In the genomic region with DNA sequence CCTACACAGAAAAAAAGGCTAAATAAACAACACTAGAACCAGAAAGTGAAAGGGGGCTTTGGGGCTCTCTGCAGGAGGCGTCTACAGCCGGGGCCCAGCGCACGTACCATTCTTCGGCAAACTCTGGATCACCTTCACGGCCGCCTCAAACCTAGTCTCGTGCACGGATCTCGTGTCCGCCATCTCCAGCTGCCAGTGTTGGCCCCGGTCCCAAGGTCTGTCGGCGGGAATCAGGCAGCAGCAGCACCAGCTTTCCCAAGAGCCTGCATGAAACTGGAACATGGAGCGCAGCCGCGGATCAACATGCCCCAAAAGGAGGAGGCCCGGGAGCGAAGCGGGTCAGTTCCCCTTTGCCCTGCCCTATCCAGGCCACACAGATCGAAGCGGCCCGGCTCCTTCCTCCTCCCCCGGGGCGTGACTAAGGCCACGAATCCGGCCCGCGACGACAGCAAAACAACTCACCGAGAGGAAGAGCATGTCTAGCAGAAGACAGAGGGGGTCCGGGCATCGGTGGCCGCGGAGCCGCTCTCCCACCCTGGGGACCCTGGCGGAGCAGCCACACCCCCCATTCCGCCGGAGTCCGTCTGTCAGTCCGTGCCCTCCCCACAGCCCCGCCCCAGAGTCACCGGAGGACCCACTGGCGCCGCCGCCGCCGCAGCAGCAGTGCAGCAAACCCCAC, we compare ENCODE assay signal across 1 cellular context.
TF ChIP-seq lines count a peak whose summit lies in the region.

Gene ACBD5, minus strand, starts transcription at position 586 of the 679 bp plus-strand sequence. Its CDS starts 109 bp downstream, at position 477.

TF ChIP-seq in HepG2, 621 proteins besides CTCF, POLR2A, EP300 and RAD21 (continued from another document and continues in another):
- TF ChIP-seq ZNF318 (CRISPR knock-in tag; IDR thresholded peaks at IDR 0.05) (no peak), RXRB (CRISPR knock-in tag; IDR thresholded peaks at IDR 0.05; ENCODE audit: borderline replicate concordance) (peak; percentile 44; the same call in 1 of the 2 replicates), FIP1L1 (IDR thresholded peaks at IDR 0.05; ENCODE audit: borderline replicate concordance, insufficient read depth, low read depth, low read length) (no peak), ZNF776 (CRISPR knock-in tag; IDR thresholded peaks at IDR 0.05) (peak; percentile 59; the same call in 1 of the 2 replicates), MXD4 (CRISPR knock-in tag; IDR thresholded peaks at IDR 0.05) (peak; percentile 44), ZNF639 (CRISPR knock-in tag; conservative IDR thresholded peaks at IDR 0.05) (peak; percentile 73), SMAD9 (CRISPR knock-in tag; IDR thresholded peaks at IDR 0.05) (no peak), ZBTB21 (CRISPR knock-in tag; IDR thresholded peaks at IDR 0.05) (no peak), UBTF (CRISPR knock-in tag; IDR thresholded peaks at IDR 0.05) (peak; percentile 88), PRMT3 (CRISPR knock-in tag; IDR thresholded peaks at IDR 0.05; ENCODE audit: borderline replicate concordance, low read depth) (no peak), ZNF256 (CRISPR knock-in tag; conservative IDR thresholded peaks at IDR 0.05) (peak; percentile 54; the same call in 1 of the 2 replicates), HDAC1 (CRISPR knock-in tag; IDR thresholded peaks at IDR 0.05) (peak; percentile 77), ZNF441 (CRISPR knock-in tag; IDR thresholded peaks at IDR 0.05; ENCODE audit: borderline replicate concordance) (peak; percentile 75; the same call in 1 of the 2 replicates), FOXK2 (IDR thresholded peaks at IDR 0.05) (0 out of 2 replicates have a peak, but pooled peaks have one; percentile 24), ZSCAN21 (CRISPR knock-in tag; IDR thresholded peaks at IDR 0.05; ENCODE audit: borderline replicate concordance) (peak; percentile 78), KMT2B (CRISPR knock-in tag; IDR thresholded peaks at IDR 0.05) (peak; percentile 85), ZNF572 (CRISPR knock-in tag; IDR thresholded peaks at IDR 0.05) (0 out of 2 replicates have a peak, but pooled peaks have one; percentile 58), ZNF17 (CRISPR knock-in tag; IDR thresholded peaks at IDR 0.05) (no peak), ZNF781 (CRISPR knock-in tag; IDR thresholded peaks at IDR 0.05; ENCODE audit: borderline replicate concordance, not compliant biosample characterization) (peak; percentile 27), ZMYM3 (CRISPR knock-in tag; IDR thresholded peaks at IDR 0.05) (0 out of 2 replicates have a peak, but pooled peaks have one; percentile 28), ZNF878 (CRISPR knock-in tag; IDR thresholded peaks at IDR 0.05) (no peak), SRY (CRISPR knock-in tag; IDR thresholded peaks at IDR 0.05) (no peak), CEBPG (CRISPR knock-in tag; IDR thresholded peaks at IDR 0.05) (no peak), ZNF333 (CRISPR knock-in tag; IDR thresholded peaks at IDR 0.05; ENCODE audit: borderline replicate concordance) (peak; percentile 78; the same call in 1 of the 2 replicates), ZSCAN9 (CRISPR knock-in tag; IDR thresholded peaks at IDR 0.05; ENCODE audit: borderline replicate concordance) (no peak; the same call in 1 of the 2 replicates), ZNF891 (CRISPR knock-in tag; IDR thresholded peaks at IDR 0.05) (peak; percentile 63; the same call in 1 of the 2 replicates), SMAD3 (CRISPR knock-in tag; IDR thresholded peaks at IDR 0.05) (0 out of 2 replicates have a peak, but pooled peaks have one; percentile 26), RARA (CRISPR knock-in tag; IDR thresholded peaks at IDR 0.05) (0 out of 2 replicates have a peak, but pooled peaks have one; percentile 21), POLR2G (IDR thresholded peaks at IDR 0.05; ENCODE audit: low read depth, low read length) (peak; percentile 72; the same call in 1 of the 2 replicates)
- TF ChIP-seq, protein P1, sequence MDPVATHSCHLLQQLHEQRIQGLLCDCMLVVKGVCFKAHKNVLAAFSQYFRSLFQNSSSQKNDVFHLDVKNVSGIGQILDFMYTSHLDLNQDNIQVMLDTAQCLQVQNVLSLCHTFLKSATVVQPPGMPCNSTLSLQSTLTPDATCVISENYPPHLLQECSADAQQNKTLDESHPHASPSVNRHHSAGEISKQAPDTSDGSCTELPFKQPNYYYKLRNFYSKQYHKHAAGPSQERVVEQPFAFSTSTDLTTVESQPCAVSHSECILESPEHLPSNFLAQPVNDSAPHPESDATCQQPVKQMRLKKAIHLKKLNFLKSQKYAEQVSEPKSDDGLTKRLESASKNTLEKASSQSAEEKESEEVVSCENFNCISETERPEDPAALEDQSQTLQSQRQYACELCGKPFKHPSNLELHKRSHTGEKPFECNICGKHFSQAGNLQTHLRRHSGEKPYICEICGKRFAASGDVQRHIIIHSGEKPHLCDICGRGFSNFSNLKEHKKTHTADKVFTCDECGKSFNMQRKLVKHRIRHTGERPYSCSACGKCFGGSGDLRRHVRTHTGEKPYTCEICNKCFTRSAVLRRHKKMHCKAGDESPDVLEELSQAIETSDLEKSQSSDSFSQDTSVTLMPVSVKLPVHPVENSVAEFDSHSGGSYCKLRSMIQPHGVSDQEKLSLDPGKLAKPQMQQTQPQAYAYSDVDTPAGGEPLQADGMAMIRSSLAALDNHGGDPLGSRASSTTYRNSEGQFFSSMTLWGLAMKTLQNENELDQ (CRISPR knock-in tag; IDR thresholded peaks at IDR 0.05; ENCODE audit: borderline replicate concordance): no peak
- TF ChIP-seq, protein P2, sequence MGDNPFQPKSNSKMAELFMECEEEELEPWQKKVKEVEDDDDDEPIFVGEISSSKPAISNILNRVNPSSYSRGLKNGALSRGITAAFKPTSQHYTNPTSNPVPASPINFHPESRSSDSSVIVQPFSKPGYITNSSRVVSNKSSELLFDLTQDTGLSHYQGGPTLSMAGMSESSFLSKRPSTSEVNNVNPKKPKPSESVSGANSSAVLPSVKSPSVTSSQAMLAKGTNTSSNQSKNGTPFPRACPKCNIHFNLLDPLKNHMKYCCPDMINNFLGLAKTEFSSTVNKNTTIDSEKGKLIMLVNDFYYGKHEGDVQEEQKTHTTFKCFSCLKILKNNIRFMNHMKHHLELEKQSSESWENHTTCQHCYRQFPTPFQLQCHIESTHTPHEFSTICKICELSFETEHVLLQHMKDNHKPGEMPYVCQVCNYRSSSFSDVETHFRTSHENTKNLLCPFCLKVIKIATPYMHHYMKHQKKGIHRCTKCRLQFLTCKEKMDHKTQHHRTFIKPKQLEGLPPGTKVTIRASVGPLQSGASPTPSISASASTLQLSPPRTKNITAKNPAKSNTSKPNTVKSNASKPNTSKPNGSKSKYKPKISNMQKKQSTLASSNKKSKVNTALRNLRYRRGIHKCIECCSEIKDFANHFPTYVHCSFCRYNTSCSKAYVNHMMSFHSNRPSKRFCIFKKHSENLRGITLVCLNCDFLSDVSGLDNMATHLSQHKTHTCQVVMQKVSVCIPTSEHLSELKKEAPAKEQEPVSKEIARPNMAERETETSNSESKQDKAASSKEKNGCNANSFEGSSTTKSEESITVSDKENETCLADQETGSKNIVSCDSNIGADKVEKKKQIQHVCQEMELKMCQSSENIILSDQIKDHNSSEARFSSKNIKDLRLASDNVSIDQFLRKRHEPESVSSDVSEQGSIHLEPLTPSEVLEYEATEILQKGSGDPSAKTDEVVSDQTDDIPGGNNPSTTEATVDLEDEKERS (CRISPR knock-in tag; IDR thresholded peaks at IDR 0.05): 0 out of 2 replicates have a peak, but pooled peaks have one; percentile 18
- TF ChIP-seq, protein P3, sequence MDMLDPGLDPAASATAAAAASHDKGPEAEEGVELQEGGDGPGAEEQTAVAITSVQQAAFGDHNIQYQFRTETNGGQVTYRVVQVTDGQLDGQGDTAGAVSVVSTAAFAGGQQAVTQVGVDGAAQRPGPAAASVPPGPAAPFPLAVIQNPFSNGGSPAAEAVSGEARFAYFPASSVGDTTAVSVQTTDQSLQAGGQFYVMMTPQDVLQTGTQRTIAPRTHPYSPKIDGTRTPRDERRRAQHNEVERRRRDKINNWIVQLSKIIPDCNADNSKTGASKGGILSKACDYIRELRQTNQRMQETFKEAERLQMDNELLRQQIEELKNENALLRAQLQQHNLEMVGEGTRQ (IDR thresholded peaks at IDR 0.05; ENCODE audit: low read depth, low read length): no peak
- TF ChIP-seq, protein P3 (CRISPR knock-in tag; IDR thresholded peaks at IDR 0.05; ENCODE audit: borderline replicate concordance): no peak
